In the genomic region with DNA sequence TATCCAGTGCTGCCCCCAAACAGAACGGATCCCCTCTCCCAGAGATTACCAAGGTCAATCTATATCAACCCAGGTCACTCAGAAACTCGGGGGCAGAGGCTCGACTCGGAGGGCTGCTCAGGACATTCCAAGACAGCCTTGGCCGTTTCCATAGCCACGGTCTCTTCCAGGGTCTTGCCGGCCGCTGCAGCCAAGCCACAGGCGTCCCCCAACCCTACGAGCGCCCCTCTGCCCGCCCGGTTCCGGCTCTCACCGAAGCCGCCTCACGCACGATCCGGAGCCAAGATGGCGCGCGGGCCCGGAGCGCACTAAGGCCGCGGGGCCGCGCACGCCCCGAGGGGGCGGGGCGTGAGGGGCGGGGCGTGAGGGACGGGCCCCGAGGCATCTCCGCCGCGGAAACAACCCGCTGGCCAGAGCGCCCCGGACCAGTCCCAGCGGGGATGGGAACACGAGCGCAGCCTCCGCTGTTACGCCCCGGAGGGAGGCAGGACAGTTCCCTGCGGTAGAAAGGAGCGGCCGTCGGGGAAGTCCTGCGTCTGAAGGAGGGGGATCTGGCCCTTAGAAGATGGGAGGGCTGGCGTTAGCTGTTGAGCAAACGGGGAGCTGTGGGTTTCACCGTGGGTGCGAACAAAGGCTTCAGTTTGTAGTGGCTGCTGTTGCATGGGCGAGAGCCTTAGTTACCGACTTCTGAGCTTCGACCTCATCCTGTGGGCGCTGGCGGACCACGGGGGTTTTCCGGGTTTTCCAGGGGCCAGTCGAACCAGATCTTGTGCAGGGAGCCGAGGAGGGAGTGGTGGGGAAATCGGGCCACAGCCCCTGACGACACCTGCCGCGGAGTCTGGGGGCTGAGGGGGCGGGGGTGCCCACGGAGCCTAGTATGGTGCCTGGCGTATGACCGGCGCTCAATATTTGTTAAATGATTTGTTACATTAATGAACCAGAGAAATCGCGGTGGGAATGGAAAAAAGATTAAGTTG, we compare ENCODE assay signal across 8 cellular contexts. TPM values are rescaled to one million over a fixed set of nuclear protein-coding genes. Genes with fewer than 3 reads are reported as not detected.
DNase-seq lines count a peak whose midpoint lies in the region; ATAC-seq and TF ChIP-seq lines count a peak whose summit lies in the region.

Gene RPP25L, minus strand, starts transcription at position 287 of the 977 bp plus-strand sequence. CDS start 801 bp downstream, outside the sequence.

- peak within 1 kb of the TSS; percentile 11 for H2BK120ac ChIP-seq in neuronal stem cell (ENCODE audit: low read depth, low read length)

- peak within 1 kb of the TSS; percentile 1 for H4K91ac ChIP-seq in neuronal stem cell (ENCODE audit: low read depth, low read length, poor library complexity)

- peak within 1 kb of the TSS; percentile 27 for H2BK12ac ChIP-seq in neuronal stem cell (ENCODE audit: low read length)

- no peak for TF ChIP-seq EP300 in Ishikawa (IDR thresholded peaks at IDR 0.05; ENCODE audit: borderline replicate concordance)

- peak within 1 kb of the TSS; percentile 98 for H3K18ac ChIP-seq in neuronal stem cell (ENCODE audit: low read length)

- peak within 1 kb of the TSS; percentile 83 for H2BK5ac ChIP-seq in neuronal stem cell (ENCODE audit: low read length)

- peaks cover 6% of the 10 kb centered on the region for H3K79me1 ChIP-seq in neuronal stem cell (ENCODE audit: low read depth, low read length)

- no peak within 1 kb of the TSS for H4K8ac ChIP-seq in neuronal stem cell (ENCODE audit: low read depth, low read length)

- peak within 1 kb of the TSS; percentile 50 for H3K14ac ChIP-seq in neuronal stem cell (ENCODE audit: low read length)

- DNase-seq in DMS79 (lab: John Stamatoyannopoulos, UW) (peak; percentile 48), SJCRH30 (peak; percentile 83 to 88), foreskin melanocyte (peak; percentile 75), neuronal stem cell (ENCODE audit: low spot score) (peak; percentile 87)
- peak; percentile 56 to 86 (median 63) for DNase-seq in activated naive CD4-positive, alpha-beta T cell (lab: John Stamatoyannopoulos, UW)

- no CpG with 5 or more reads among the region's 77 CpGs for WGBS in neuronal stem cell (ENCODE audit: extremely low coverage in 2 of 2, insufficient read length in 2 of 2, insufficient replicate concordance in 1 of 2), 2 donors

- peak within 1 kb of the TSS; percentile 6 for H2BK15ac ChIP-seq in neuronal stem cell (ENCODE audit: low read length)

- H2AFZ ChIP-seq in neuronal stem cell (ENCODE audit: low read length): peak within 1 kb of the TSS; percentile 90

- H3K36me3 ChIP-seq in SJCRH30 (no peaks in the 10 kb centered on the region), neuronal stem cell (replicated peaks in 1 of 2; ENCODE audit: control insufficient read depth in 2 of 2, insufficient read depth in 2 of 2, low read length in 2 of 2) (peaks cover 19 to 33% of the 10 kb centered on the region in 2 donors), subcutaneous abdominal adipose tissue (ENCODE audit: control insufficient read depth in 5 of 5, insufficient read depth in 5 of 5, low read length in 5 of 5) (peaks cover 0 to 37% (median 32%) of the 10 kb centered on the region in 5 donors)

- H3K23ac ChIP-seq in neuronal stem cell (ENCODE audit: low read depth, low read length, poor library complexity): peak within 1 kb of the TSS; percentile 59

- no peak for TF ChIP-seq RAD21 in Ishikawa (IDR thresholded peaks at IDR 0.05; ENCODE audit: low read depth)

- peak; percentile 87 for ATAC-seq in GM21528 (IDR thresholded peaks at IDR 0.05; ENCODE audit: low FRiP score, unreplicated experiment)

- H3K27me3 ChIP-seq in SJCRH30 (no peaks in the 10 kb centered on the region), neuronal stem cell (ENCODE audit: control insufficient read depth in 3 of 3, insufficient read depth in 3 of 3, low read depth in 1 of 3, low read length in 3 of 3) (no peaks in the 10 kb centered on the region), subcutaneous abdominal adipose tissue (ENCODE audit: control insufficient read depth in 5 of 5, insufficient read depth in 4 of 5, low read length in 5 of 5) (no peaks in the 10 kb centered on the region)

- H2AK5ac ChIP-seq in neuronal stem cell (ENCODE audit: low read depth, low read length): peak within 1 kb of the TSS; percentile 71

- H3K4me1 ChIP-seq in SJCRH30 (no peaks in the 10 kb centered on the region), neuronal stem cell (ENCODE audit: control insufficient read depth in 2 of 2, insufficient read depth in 1 of 2, low read depth in 1 of 2, low read length in 2 of 2) (peaks cover 9 to 13% of the 10 kb centered on the region in 2 donors), subcutaneous abdominal adipose tissue (ENCODE audit: control insufficient read depth in 5 of 5, insufficient read depth in 5 of 5, low read length in 5 of 5) (peaks cover 5 to 28% (median 25%) of the 10 kb centered on the region in 5 donors)

- peak within 1 kb of the TSS; percentile 93 for H3K9ac ChIP-seq in neuronal stem cell (ENCODE audit: low read depth, low read length, poor library complexity)
- H3K9ac ChIP-seq in subcutaneous abdominal adipose tissue (ENCODE audit: low read length in 5 of 5): peak within 1 kb of the TSS; percentile 59 to 96 (median 92)

- H3K4ac ChIP-seq in neuronal stem cell (ENCODE audit: low read length): no peak within 1 kb of the TSS

- peak within 1 kb of the TSS; percentile 84 for H3K4me2 ChIP-seq in neuronal stem cell (ENCODE audit: insufficient read depth, low read length, poor library complexity, severe bottlenecking)

- H3K4me3 ChIP-seq in SJCRH30 (peak within 1 kb of the TSS; percentile 79), neuronal stem cell (ENCODE audit: low read length in 2 of 2) (peak within 1 kb of the TSS; percentile 73 to 90), subcutaneous abdominal adipose tissue (ENCODE audit: low read depth in 1 of 5, low read length in 5 of 5) (peak within 1 kb of the TSS; percentile 79 to 87 (median 83))

- H3K9me3 ChIP-seq in SJCRH30 (replicated peaks): no peaks in the 10 kb centered on the region
- no peaks in the 10 kb centered on the region for H3K9me3 ChIP-seq in neuronal stem cell (replicated peaks in 1 of 2; ENCODE audit: control insufficient read depth in 2 of 2, insufficient read depth in 1 of 2, low read depth in 1 of 2, low read length in 2 of 2)
- H3K9me3 ChIP-seq in subcutaneous abdominal adipose tissue (ENCODE audit: control insufficient read depth in 5 of 5, low read length in 5 of 5): no peaks in the 10 kb centered on the region

- H3K27ac ChIP-seq in SJCRH30 (peak within 1 kb of the TSS; percentile 72), neuronal stem cell (replicated peaks; ENCODE audit: low read length) (peak within 1 kb of the TSS; percentile 82), subcutaneous abdominal adipose tissue (ENCODE audit: low read depth, low read length) (peak within 1 kb of the TSS; percentile 60)

TF ChIP-seq in Ishikawa, 13 proteins besides CTCF, POLR2A, EP300 and RAD21:
- TF ChIP-seq TCF12 (IDR thresholded peaks at IDR 0.05; ENCODE audit: low read depth) (peak; percentile 44; the same call in 1 of the 2 replicates), NFIC (IDR thresholded peaks at IDR 0.05) (no peak), TEAD4 (IDR thresholded peaks at IDR 0.05) (peak; percentile 4; the same call in 1 of the 2 replicates), CEBPB (IDR thresholded peaks at IDR 0.05) (no peak), EGR1 (IDR thresholded peaks at IDR 0.05) (no peak), MAX (IDR thresholded peaks at IDR 0.05) (peak; percentile 37; the same call in 1 of the 2 replicates), REST (IDR thresholded peaks at IDR 0.05; ENCODE audit: low read depth) (no peak), YY1 (IDR thresholded peaks at IDR 0.05; ENCODE audit: low read depth) (peak; percentile 89), FOXM1 (IDR thresholded peaks at IDR 0.05; ENCODE audit: borderline replicate concordance, low read depth) (no peak), ZBTB7A (IDR thresholded peaks at IDR 0.05; ENCODE audit: low read depth) (peak; percentile 55; the same call in 1 of the 2 replicates), TAF1 (IDR thresholded peaks at IDR 0.05; ENCODE audit: low read depth) (peak; percentile 92), CREB1 (IDR thresholded peaks at IDR 0.05; ENCODE audit: low read depth) (no peak)
- TF ChIP-seq, protein P1, sequence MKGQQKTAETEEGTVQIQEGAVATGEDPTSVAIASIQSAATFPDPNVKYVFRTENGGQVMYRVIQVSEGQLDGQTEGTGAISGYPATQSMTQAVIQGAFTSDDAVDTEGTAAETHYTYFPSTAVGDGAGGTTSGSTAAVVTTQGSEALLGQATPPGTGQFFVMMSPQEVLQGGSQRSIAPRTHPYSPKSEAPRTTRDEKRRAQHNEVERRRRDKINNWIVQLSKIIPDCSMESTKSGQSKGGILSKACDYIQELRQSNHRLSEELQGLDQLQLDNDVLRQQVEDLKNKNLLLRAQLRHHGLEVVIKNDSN (IDR thresholded peaks at IDR 0.05): 0 out of 2 replicates have a peak, but pooled peaks have one; percentile 3
TF ChIP-seq in Ishikawa: peak in this region for 7.

RNA-seq across cellular contexts. Expression of gene RPP25L, which starts in this region (rescaled TPM):
- total RNA-seq in SJCRH30 (2014; rRNA removed; shearing (Covaris generic)): 13.0 and 19.0 TPM in 2 replicates
- 53.6 TPM for polyA plus RNA-seq in neuronal stem cell (2013, experiment 1 of 2)
- polyA plus RNA-seq in neuronal stem cell (2013, experiment 2 of 2): 52.2 TPM

Comparison
In these comparisons a context has a peak if more than half of its experiments do, and no peak if none do; other contexts are left out.
1. Peak in every context shown above with its lines: DNase-seq, ATAC-seq, H3K4me3 ChIP-seq and H3K27ac ChIP-seq.